13 cellular contexts compared by ENCODE assay signal in the genomic region with DNA sequence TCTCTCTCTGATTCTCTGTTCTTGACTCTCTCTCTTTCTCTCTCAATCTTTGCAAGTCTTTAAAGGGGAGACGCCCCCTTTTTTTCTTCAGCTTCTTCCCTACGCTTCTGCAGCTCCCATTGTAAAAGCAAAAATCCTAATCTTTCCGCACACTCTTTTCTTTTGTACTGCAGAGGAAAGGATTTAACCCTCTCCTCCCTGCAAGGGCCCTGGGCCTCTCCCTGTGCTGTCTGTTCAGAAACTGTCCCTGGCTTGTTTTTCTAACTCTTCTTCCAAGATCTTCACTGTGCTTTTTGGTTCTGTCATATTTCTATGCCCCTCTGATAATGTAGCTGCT. TPM values are rescaled to one million over a fixed set of nuclear protein-coding genes. Genes with fewer than 3 reads are reported as not detected.
DNase-seq lines count a peak whose midpoint lies in the region; FAIRE-seq and TF ChIP-seq lines count a peak whose summit lies in the region.
"Had no signal": no experiment of that assay in that cellular context is flagged by ENCODE, and none has a peak within 500 bp of the region (broad histone marks: within the 10 kb centered on the region; RNA-seq: fewer than 3 reads in every experiment).

No MANE protein-coding gene starts in this region.

- 0% methylated on average over 3 of the region's 3 CpGs; no CpG with 5 or more reads in 1 of the 2 experiments for WGBS in H1 (ENCODE audit: extremely low coverage in 1 of 2, insufficient coverage in 1 of 2, insufficient read length in 1 of 2, insufficient replicate concordance in 2 of 2, low coverage in 1 of 2, low lambda C conversion rate in 2 of 2, missing lambda C conversion rate in 1 of 2), 2 experiments

- no peak for TF ChIP-seq POLR2A in H1 (IDR thresholded peaks at IDR 0.05; ENCODE audit: control extremely low read depth in 1 of 2, low read depth in 2 of 2, low read length in 2 of 2)

- H3K79me1 ChIP-seq in H1 (ENCODE audit: low read depth, low read length), result no peaks in the 10 kb centered on the region

- H2AK5ac ChIP-seq in H1 (ENCODE audit: low read depth, low read length), result 0 out of 2 replicates have a peak overlapping the region, but pooled peaks have one; percentile 82

- H3K23me2 ChIP-seq in H1 (ENCODE audit: low read depth, low read length), result peaks cover 7% of the 10 kb centered on the region

- intact Hi-C loops in cardiac septum (cut with DNase I), result no loop called here

- no peak for TF ChIP-seq EP300 in H1 (IDR thresholded peaks at IDR 0.05; ENCODE audit: borderline replicate concordance in 1 of 2, low read depth in 2 of 2, low read length in 2 of 2)

- peaks cover 18% of the 10 kb centered on the region for H3K4me1 ChIP-seq in cardiac muscle cell (ENCODE audit: low read depth)
- H3K4me1 ChIP-seq in H1 (replicated peaks in 1 of 4; ENCODE audit: control insufficient read depth in 3 of 4, insufficient read depth in 4 of 4, low read length in 3 of 4), result peaks cover 0 to 20% (median 16%) of the 10 kb centered on the region in 4 experiments
- H3K4me1 ChIP-seq in muscle layer of duodenum (ENCODE audit: control insufficient read depth in 1 of 2, insufficient read depth in 2 of 2, low read length in 2 of 2), result no peaks in the 10 kb centered on the region
- H3K4me1 ChIP-seq in effector memory CD4-positive, alpha-beta T cell (ENCODE audit: control insufficient read depth, insufficient read depth, low read length, poor library complexity, severe bottlenecking), result peaks cover 3% of the 10 kb centered on the region

- H4K20me1 ChIP-seq in H1 (replicated peaks in 1 of 2; ENCODE audit: control insufficient read depth in 1 of 2, insufficient read depth in 2 of 2, low read length in 2 of 2), result no peaks in the 10 kb centered on the region

- no peak overlapping the region for H3K23ac ChIP-seq in H1 (ENCODE audit: insufficient read length)

- no peak overlapping the region for H3K4ac ChIP-seq in H1 (replicated peaks; ENCODE audit: insufficient read length, low read depth, low read length)

- peak overlapping the region; percentile 95 for H2BK12ac ChIP-seq in H1 (ENCODE audit: low read depth, low read length)

- H2AFZ ChIP-seq in H1 (ENCODE audit: low read length), result no peak overlapping the region

- TF ChIP-seq CTCF in cardiac muscle cell (IDR thresholded peaks at IDR 0.05; ENCODE audit: low read depth, low read length) (no peak), H1 (IDR thresholded peaks at IDR 0.05; ENCODE audit: control extremely low read depth in 1 of 3, insufficient read depth in 1 of 3, low read depth in 1 of 3, low read length in 3 of 3) (no peak)

- peak overlapping the region; percentile 46 to 91 (median 68) for H3K9ac ChIP-seq in H1 (replicated peaks in 1 of 4; ENCODE audit: extremely low read depth in 1 of 4, low read depth in 3 of 4, low read length in 3 of 4)

- CTCF ChIA-PET in H1 (lab: Charles Lee; ENCODE audit: partially characterized antibody), result interaction anchor here (1.7 to 2.4 kb wide), 4 partner anchors 11 to 60 kb away, joined by 3 to 9 read pairs (median 6); partner anchors contain the start of genes SALL2 and TOX4

- H3K18ac ChIP-seq in H1 (ENCODE audit: extremely low read depth, low read length), result peak overlapping the region; percentile 94

- TF ChIP-seq RAD21 in H1 (IDR thresholded peaks at IDR 0.05 in 1 of 2, conservative IDR thresholded peaks at IDR 0.05 in 1 of 2; ENCODE audit: low read depth in 2 of 2, low read length in 2 of 2), result no peak

- H3K27me3 ChIP-seq in cardiac muscle cell, result no peaks in the 10 kb centered on the region
- H3K27me3 ChIP-seq in H1 (replicated peaks in 1 of 4; ENCODE audit: control insufficient read depth in 3 of 4, extremely low read depth in 1 of 4, insufficient read depth in 3 of 4, low read length in 3 of 4), result no peaks in the 10 kb centered on the region
- H3K27me3 ChIP-seq in muscle layer of duodenum (ENCODE audit: low read depth, low read length), result peaks cover 6% of the 10 kb centered on the region
- H3K27me3 ChIP-seq in effector memory CD4-positive, alpha-beta T cell (replicated peaks; ENCODE audit: control insufficient read depth, insufficient read depth, low read length, poor library complexity, severe bottlenecking), result peaks cover 12% of the 10 kb centered on the region

- H3K4me3 ChIP-seq in cardiac muscle cell (peak overlapping the region; percentile 59), H1 (ENCODE audit: extremely low read depth in 1 of 4, insufficient read depth in 2 of 4, low read depth in 3 of 4, low read length in 4 of 4) (peak overlapping the region; percentile 87 to 96 (median 92)), muscle layer of duodenum (ENCODE audit: low read depth in 1 of 2, low read length in 2 of 2) (peak overlapping the region; percentile 63 to 75)
- no peak overlapping the region for H3K4me3 ChIP-seq in effector memory CD4-positive, alpha-beta T cell (ENCODE audit: insufficient read depth, low read depth, low read length, poor library complexity, severe bottlenecking)

- peak; percentile 75 for FAIRE-seq in H1 (lab: Jason Lieb, UNC)

- POLR2A ChIA-PET in H1 (lab: Charles Lee; ENCODE audit: partially characterized antibody), result interaction anchor here (0.6 to 32.5 kb wide), 9 partner anchors 10 to 949 kb away, joined by 3 to 769 read pairs (median 5); partner anchors contain the start of genes METTL3 and SALL2

- peak overlapping the region; percentile 95 for H2BK5ac ChIP-seq in H1 (ENCODE audit: low read depth, low read length)

- H3K36me3 ChIP-seq in cardiac muscle cell (no peaks in the 10 kb centered on the region), H1 (ENCODE audit: control insufficient read depth in 2 of 4, insufficient read depth in 4 of 4, low read length in 3 of 4) (peaks cover 0 to 1% (median 0%) of the 10 kb centered on the region in 4 experiments; a peak in 1 of 8 replicates), muscle layer of duodenum (ENCODE audit: control insufficient read depth in 1 of 2, insufficient read depth in 2 of 2, low read length in 2 of 2) (no peaks in the 10 kb centered on the region)
- H3K36me3 ChIP-seq in effector memory CD4-positive, alpha-beta T cell (ENCODE audit: control insufficient read depth, insufficient read depth, low read length), result no peaks in the 10 kb centered on the region

- peak overlapping the region; percentile 22 for H4K5ac ChIP-seq in H1 (ENCODE audit: insufficient read length, low read depth, low read length)

- H3K14ac ChIP-seq in H1 (ENCODE audit: insufficient read length), result no peak overlapping the region

- no peak overlapping the region; the same call in 1 of the 2 replicates for H2BK15ac ChIP-seq in H1 (ENCODE audit: low read length)

- peak overlapping the region; percentile 74 to 94 for H3K4me2 ChIP-seq in H1 (ENCODE audit: insufficient read depth in 1 of 2, low read depth in 2 of 2, low read length in 2 of 2)

- H3K27ac ChIP-seq in cardiac muscle cell, result peak overlapping the region; percentile 27
- H3K27ac ChIP-seq in H1 (ENCODE audit: low read depth, low read length), result peak overlapping the region; percentile 91
- no peak overlapping the region for H3K27ac ChIP-seq in muscle layer of duodenum (ENCODE audit: low read length)
- peak overlapping the region; percentile 7 for H3K27ac ChIP-seq in temporal lobe (ENCODE audit: low read depth, low read length)
- H3K27ac ChIP-seq in effector memory CD4-positive, alpha-beta T cell (ENCODE audit: insufficient read depth, low read length, poor library complexity, severe bottlenecking), result no peak overlapping the region

- no peaks in the 10 kb centered on the region for H3K9me3 ChIP-seq in cardiac muscle cell (ENCODE audit: low read depth)
- H3K9me3 ChIP-seq in H1 (ENCODE audit: insufficient read depth in 2 of 2, low read depth in 1 of 2, low read length in 1 of 2), result no peaks in the 10 kb centered on the region
- H3K9me3 ChIP-seq in muscle layer of duodenum (ENCODE audit: control insufficient read depth in 1 of 2, low read length in 2 of 2), result no peaks in the 10 kb centered on the region
- no peaks in the 10 kb centered on the region for H3K9me3 ChIP-seq in effector memory CD4-positive, alpha-beta T cell (ENCODE audit: control insufficient read depth, low read length)

- H3K79me2 ChIP-seq in H1 (ENCODE audit: control insufficient read depth in 1 of 2, insufficient read depth in 2 of 2, low read length in 2 of 2), result peaks cover 27 to 67% of the 10 kb centered on the region in 2 experiments

- H2BK20ac ChIP-seq in H1 (ENCODE audit: low read length), result no peak overlapping the region

- peak overlapping the region; percentile 89 for H4K91ac ChIP-seq in H1 (replicated peaks; ENCODE audit: insufficient read length, low read length)

- peak overlapping the region; percentile 85 for H3K56ac ChIP-seq in H1 (replicated peaks; ENCODE audit: insufficient read length, low read depth, low read length)

- no peak overlapping the region for H4K8ac ChIP-seq in H1 (ENCODE audit: extremely low read depth, insufficient read depth, low read length)

- H2BK120ac ChIP-seq in H1 (replicated peaks; ENCODE audit: low read depth, low read length), result peak overlapping the region; percentile 67

- DNase-seq in cardiac muscle cell (ENCODE audit: low read depth in 1 of 2, low spot score in 1 of 2), result no peak
- DNase-seq in cardiac septum (ENCODE audit: low spot score), result no peak
- no peak for DNase-seq in H1 (ENCODE audit: low read depth in 1 of 2, low spot score in 2 of 2)
- no peak for DNase-seq in effector memory CD4-positive, alpha-beta T cell
- no peak for DNase-seq in activated CD4-positive, CD25-positive, alpha-beta regulatory T cell treated with anti-CD3 and anti-CD28 coated beads, Interleukin-2, amount 50 U/mL, for 72 hours
- DNase-seq in activated CD8-positive, alpha-beta memory T cell treated with anti-CD3 and anti-CD28 coated beads, Interleukin-2, amount 50 U/mL, for 4 hours, result no peak
- DNase-seq: activated CD4-positive, alpha-beta T cell treated with anti-CD3 and anti-CD28 coated beads for 48 hours; HFFc6; NCI-H510A treated with DMSO at 0.1 percent for 48 hours had no signal

RNA-seq across cellular contexts. Expression of gene SALL2, which starts 10.9 kb away (rescaled TPM):
- 56.8 and 74.6 TPM in 2 replicates for total RNA-seq in cardiac muscle cell
- 32.5 and 39.8 TPM in 2 replicates for polyA plus RNA-seq in cardiac muscle cell
- 2.6 TPM for total RNA-seq in cardiac septum
- 346 and 360 TPM in 2 replicates for total RNA-seq in H1 (2021; fragmentation: NEBNext Ultra II Directional; extraction: Animal tissue kit (Norgen Biotek cat#: 25700))
- 310 and 356 TPM in 2 replicates for polyA plus RNA-seq in H1 (2011; rRNA removed)
- polyA plus RNA-seq in H1 (2011; cell fraction: cytosol; rRNA removed), result 193 TPM
- polyA plus RNA-seq in H1 (2011; cell fraction: nucleus; rRNA removed), result 292 TPM
- polyA plus RNA-seq in H1 (2012, experiment 1 of 2), result 283 to 321 TPM (median 294 TPM) in 4 replicates
- polyA plus RNA-seq in H1 (2012, experiment 2 of 2), result 364 TPM
- polyA plus RNA-seq in H1 (2013, experiment 1 of 2), result 182 TPM
- polyA plus RNA-seq in H1 (2013, experiment 2 of 2), result 177 TPM
- polyA minus RNA-seq in H1 (2011; rRNA and poly(A)+ RNA removed), result 379 and 423 TPM in 2 replicates
- polyA minus RNA-seq in H1 (2011; cell fraction: cytosol; rRNA and poly(A)+ RNA removed), result 241 TPM
- 133 TPM for polyA minus RNA-seq in H1 (2011; cell fraction: nucleus; rRNA and poly(A)+ RNA removed)
- total RNA-seq in temporal lobe, result 26.3 TPM

RNA-seq across cellular contexts. Expression of gene METTL3, which starts 25.9 kb away (rescaled TPM):
- total RNA-seq in cardiac muscle cell (57.9 and 69.2 TPM in 2 replicates), cardiac septum (28.1 TPM), temporal lobe (46.7 TPM)
- polyA plus RNA-seq in cardiac muscle cell (59.7 and 63.9 TPM in 2 replicates), H1 (2011; rRNA removed) (144 and 152 TPM in 2 replicates)
- total RNA-seq in H1 (2021; fragmentation: NEBNext Ultra II Directional; extraction: Animal tissue kit (Norgen Biotek cat#: 25700)), result 98.6 and 103 TPM in 2 replicates
- polyA plus RNA-seq in H1 (2011; cell fraction: cytosol; rRNA removed), result 178 TPM
- 437 TPM for polyA plus RNA-seq in H1 (2011; cell fraction: nucleus; rRNA removed)
- 106 to 114 TPM (median 112 TPM) in 4 replicates for polyA plus RNA-seq in H1 (2012, experiment 1 of 2)
- polyA plus RNA-seq in H1 (2012, experiment 2 of 2), result 29.7 TPM
- 84.3 TPM for polyA plus RNA-seq in H1 (2013, experiment 1 of 2)
- polyA plus RNA-seq in H1 (2013, experiment 2 of 2), result 73.0 TPM
- polyA minus RNA-seq in H1 (2011; rRNA and poly(A)+ RNA removed), result 176 and 181 TPM in 2 replicates
- polyA minus RNA-seq in H1 (2011; cell fraction: cytosol; rRNA and poly(A)+ RNA removed), result 59.2 TPM
- 147 TPM for polyA minus RNA-seq in H1 (2011; cell fraction: nucleus; rRNA and poly(A)+ RNA removed)

RNA-seq across cellular contexts. Expression of gene OR10G3, which starts 42.8 kb away (rescaled TPM):
- total RNA-seq in cardiac muscle cell, result not detected in 2 replicates
- not detected in 2 replicates for polyA plus RNA-seq in cardiac muscle cell
- total RNA-seq in cardiac septum, result not detected
- not detected in 2 replicates for total RNA-seq in H1 (2021; fragmentation: NEBNext Ultra II Directional; extraction: Animal tissue kit (Norgen Biotek cat#: 25700))
- polyA plus RNA-seq in H1 (2011; rRNA removed), result not detected in 2 replicates
- not detected for polyA plus RNA-seq in H1 (2011; cell fraction: cytosol; rRNA removed)
- polyA plus RNA-seq in H1 (2011; cell fraction: nucleus; rRNA removed), result not detected
- not detected in 4 replicates for polyA plus RNA-seq in H1 (2012, experiment 1 of 2)
- polyA plus RNA-seq in H1 (2012, experiment 2 of 2), result not detected
- not detected for polyA plus RNA-seq in H1 (2013, experiment 1 of 2)
- polyA plus RNA-seq in H1 (2013, experiment 2 of 2), result not detected
- not detected in 2 replicates for polyA minus RNA-seq in H1 (2011; rRNA and poly(A)+ RNA removed)
- not detected for polyA minus RNA-seq in H1 (2011; cell fraction: cytosol; rRNA and poly(A)+ RNA removed)
- polyA minus RNA-seq in H1 (2011; cell fraction: nucleus; rRNA and poly(A)+ RNA removed), result not detected
- not detected for total RNA-seq in temporal lobe
- total RNA-seq: HFFc6, mesenteric fat pad had no signal
- polyA plus RNA-seq: AG04450 had no signal

Comparison
In these comparisons a context has a peak if more than half of its experiments do, and no peak if none do; other contexts are left out.
1. H3K27ac ChIP-seq: peak in cardiac muscle cell (single experiment), H1 (single experiment) and temporal lobe (single experiment); none in muscle layer of duodenum (single experiment) and effector memory CD4-positive, alpha-beta T cell (single experiment).